10 cellular contexts compared by ENCODE assay signal in genomic region chr17:63703029-63703428, GRCh38. TPM values are rescaled to one million over a fixed set of nuclear protein-coding genes. Genes with fewer than 3 reads are reported as not detected.
DNase-seq lines count a peak whose midpoint lies in the region; ATAC-seq lines count a peak whose summit lies in the region.
"Had no signal": no experiment of that assay in that cellular context is flagged by ENCODE, and none has a peak within 500 bp of the region (broad histone marks: within the 10 kb centered on the region; RNA-seq: fewer than 3 reads in every experiment).

No MANE protein-coding gene starts in this region.

- CTCF ChIA-PET in T-cell (lab: Charles Lee), result interaction anchor here (0.6 to 3.4 kb wide), 5 partner anchors 8 to 132 kb away, joined by 3 to 20 read pairs (median 5); partner anchors contain the start of gene CCDC47 (in 1 of the 2)

- H3K4me3 Mint-ChIP-seq in activated T-cell treated with anti-CD3 and anti-CD28 coated beads, Interleukin-2, amount 50 U/mL, for 24 hours, result peak overlapping the region; percentile 84
- H3K4me3 Mint-ChIP-seq in T-cell, result peak overlapping the region; percentile 88 to 93 (median 93)
- H3K4me3 Mint-ChIP-seq in effector memory CD8-positive, alpha-beta T cell, result peak overlapping the region; percentile 89 to 94
- H3K4me3 Mint-ChIP-seq in stimulated activated naive B cell treated with anti-CD40 and anti-IgM and Interleukin-4, amounts not matched to agents 10 μg/mL and 1 μg/mL and 100 μg/mL, for 72 hours, result peak overlapping the region; percentile 88 to 90
- H3K4me3 Mint-ChIP-seq: HFFc6 had no signal

- peaks cover 67% of the 10 kb centered on the region for H3K4me1 Mint-ChIP-seq in activated T-cell treated with anti-CD3 and anti-CD28 coated beads, Interleukin-2, amount 50 U/mL, for 24 hours (ENCODE audit: low read depth)
- H3K4me1 Mint-ChIP-seq in T-cell, result peaks cover 60 to 64% (median 64%) of the 10 kb centered on the region in 3 donors
- H3K4me1 Mint-ChIP-seq in effector memory CD8-positive, alpha-beta T cell (ENCODE audit: low read depth in 2 of 2), result peaks cover 58 to 60% of the 10 kb centered on the region in 2 donors
- peaks cover 38 to 70% of the 10 kb centered on the region in 2 donors for H3K4me1 Mint-ChIP-seq in stimulated activated naive B cell treated with anti-CD40 and anti-IgM and Interleukin-4, amounts not matched to agents 10 μg/mL and 1 μg/mL and 100 μg/mL, for 72 hours

- DNase-seq in activated T-cell treated with anti-CD3 and anti-CD28 coated beads, Interleukin-2, amount 50 U/mL, for 24 hours, result no peak
- DNase-seq in activated T-cell treated with anti-CD3 and anti-CD28 coated beads for 4 hours, result no peak
- DNase-seq in T-cell, result no peak
- DNase-seq in effector memory CD8-positive, alpha-beta T cell, result no peak
- no peak for DNase-seq in stimulated activated naive B cell treated with anti-CD40 and anti-IgM and Interleukin-4, amounts not matched to agents 10 μg/mL and 1 μg/mL and 100 μg/mL, for 72 hours
- DNase-seq in GM19238 (ENCODE audit: insufficient read length, low spot score), result no peak
- DNase-seq in C1 segment of cervical spinal cord (lab: John Stamatoyannopoulos, UW), result no peak
- DNase-seq: HFFc6, NCI-H146 had no signal

- H3K27me3 Mint-ChIP-seq in activated T-cell treated with anti-CD3 and anti-CD28 coated beads, Interleukin-2, amount 50 U/mL, for 24 hours, result no peaks in the 10 kb centered on the region
- no peaks in the 10 kb centered on the region for H3K27me3 Mint-ChIP-seq in T-cell
- no peaks in the 10 kb centered on the region for H3K27me3 Mint-ChIP-seq in effector memory CD8-positive, alpha-beta T cell
- H3K27me3 Mint-ChIP-seq in stimulated activated naive B cell treated with anti-CD40 and anti-IgM and Interleukin-4, amounts not matched to agents 10 μg/mL and 1 μg/mL and 100 μg/mL, for 72 hours, result no peaks in the 10 kb centered on the region

- H3K9me3 Mint-ChIP-seq in activated T-cell treated with anti-CD3 and anti-CD28 coated beads, Interleukin-2, amount 50 U/mL, for 24 hours, result no peaks in the 10 kb centered on the region
- H3K9me3 Mint-ChIP-seq in T-cell, result no peaks in the 10 kb centered on the region
- H3K9me3 Mint-ChIP-seq in effector memory CD8-positive, alpha-beta T cell, result no peaks in the 10 kb centered on the region
- H3K9me3 Mint-ChIP-seq in stimulated activated naive B cell treated with anti-CD40 and anti-IgM and Interleukin-4, amounts not matched to agents 10 μg/mL and 1 μg/mL and 100 μg/mL, for 72 hours, result no peaks in the 10 kb centered on the region
- H3K9me3 Mint-ChIP-seq: HFFc6 had no signal

- POLR2A ChIA-PET in T-cell (lab: Charles Lee), result interaction anchor here in 1 of 2 donors (0.7 to 1.1 kb wide), 2 partner anchors 8 to 47 kb away, joined by 3 read pairs; no protein-coding TSS in a partner anchor

- H3K36me3 Mint-ChIP-seq in activated T-cell treated with anti-CD3 and anti-CD28 coated beads, Interleukin-2, amount 50 U/mL, for 24 hours (ENCODE audit: low read depth), result peaks cover 68% of the 10 kb centered on the region
- peaks cover 19% of the 10 kb centered on the region for H3K36me3 Mint-ChIP-seq in T-cell
- peaks cover 66% of the 10 kb centered on the region for H3K36me3 Mint-ChIP-seq in effector memory CD8-positive, alpha-beta T cell (ENCODE audit: insufficient read depth)
- H3K36me3 Mint-ChIP-seq in stimulated activated naive B cell treated with anti-CD40 and anti-IgM and Interleukin-4, amounts not matched to agents 10 μg/mL and 1 μg/mL and 100 μg/mL, for 72 hours, result peaks cover 26 to 47% of the 10 kb centered on the region in 2 donors

- peak overlapping the region; percentile 98 for H3K27ac Mint-ChIP-seq in activated T-cell treated with anti-CD3 and anti-CD28 coated beads, Interleukin-2, amount 50 U/mL, for 24 hours
- peak overlapping the region; percentile 97 to 99 for H3K27ac Mint-ChIP-seq in T-cell
- peak overlapping the region; percentile 96 for H3K27ac Mint-ChIP-seq in effector memory CD8-positive, alpha-beta T cell
- H3K27ac Mint-ChIP-seq in stimulated activated naive B cell treated with anti-CD40 and anti-IgM and Interleukin-4, amounts not matched to agents 10 μg/mL and 1 μg/mL and 100 μg/mL, for 72 hours, result peak overlapping the region; percentile 97
- H3K27ac Mint-ChIP-seq: HFFc6 had no signal

- ATAC-seq in T-cell (replicated peaks in 1 of 4) (no peak), HG02970 (IDR thresholded peaks at IDR 0.05; ENCODE audit: low FRiP score, unreplicated experiment) (no peak)
- ATAC-seq in effector memory CD8-positive, alpha-beta T cell (replicated peaks), result no peak
- no peak for ATAC-seq in stimulated activated naive B cell treated with anti-CD40 and anti-IgM and Interleukin-4, amounts not matched to agents 10 μg/mL and 1 μg/mL and 100 μg/mL, for 72 hours (replicated peaks)

RNA-seq across cellular contexts. Expression of gene LIMD2, which starts 3.1 kb away (rescaled TPM):
- total RNA-seq in T-cell, result 100 to 1,000 TPM; 534 to 851 (median 767) TPM

RNA-seq across cellular contexts. Expression of gene STRADA, which starts 38.6 kb away (rescaled TPM):
- 10 to 100 TPM; 46.9 to 58.8 (median 48.6) TPM for total RNA-seq in T-cell
